ENCODE assay signal across 1 cellular context in genomic region chr21:45382698-45383000, GRCh38.
TF ChIP-seq lines count a peak whose summit lies in the region.

No MANE protein-coding gene starts in this region.

TF ChIP-seq in K562, 482 proteins besides CTCF, POLR2A, EP300 and RAD21 (continued from another document):
- TF ChIP-seq THRB (CRISPR knock-in tag; conservative IDR thresholded peaks at IDR 0.05) = no peak
